19 cellular contexts compared by ENCODE assay signal in genomic region chr9:136352682-136353081, GRCh38. TPM values are rescaled to one million over a fixed set of nuclear protein-coding genes. Genes with fewer than 3 reads are reported as not detected.
DNase-seq lines count a peak whose midpoint lies in the region; ATAC-seq and TF ChIP-seq lines count a peak whose summit lies in the region.
"Had no signal": no experiment of that assay in that cellular context is flagged by ENCODE, and none has a peak within 500 bp of the region (broad histone marks: within the 10 kb centered on the region; RNA-seq: fewer than 3 reads in every experiment).

No MANE protein-coding gene starts in this region.

- TF ChIP-seq RAD21 in SK-N-SH (IDR thresholded peaks at IDR 0.05; ENCODE audit: low read length), result no peak

- H4K20me1 ChIP-seq in SK-N-SH (ENCODE audit: insufficient read depth), result no peaks in the 10 kb centered on the region

- peak overlapping the region; percentile 54; the same call in 1 of the 2 replicates for H3K9ac ChIP-seq in SK-N-SH

- H3K27ac Mint-ChIP-seq in memory B cell (no peak overlapping the region), Caco-2 (ENCODE audit: unreplicated experiment) (no peak overlapping the region)
- H3K27ac Mint-ChIP-seq: activated CD4-positive, alpha-beta memory T cell treated with anti-CD3 and anti-CD28 coated beads for 36 hours; activated T-helper 17 cell treated with anti-CD3 and anti-CD28 coated beads, Interleukin-2, amount 50 U/mL, for 72 hours; CD8-positive, alpha-beta T cell had no signal

- H3K36me3 Mint-ChIP-seq in memory B cell (no peaks in the 10 kb centered on the region), Caco-2 (ENCODE audit: insufficient read depth, unreplicated experiment) (peaks cover 47% of the 10 kb centered on the region)
- H3K36me3 Mint-ChIP-seq: activated CD4-positive, alpha-beta memory T cell treated with anti-CD3 and anti-CD28 coated beads for 36 hours; CD8-positive, alpha-beta T cell had no signal

- intact Hi-C loops in Caco-2 (cut with micrococcal nuclease; ENCODE audit: unreplicated experiment), result no loop called here
- intact Hi-C loops in body of pancreas (cut with DNase I), result no loop called here

- TF ChIP-seq POLR2A in body of pancreas (IDR thresholded peaks at IDR 0.05), result no peak

- H2AFZ ChIP-seq in SK-N-SH (ENCODE audit: low read depth), result no peak overlapping the region

- H3K27me3 ChIP-seq in SK-N-SH (ENCODE audit: insufficient read depth), result no peaks in the 10 kb centered on the region
- no peaks in the 10 kb centered on the region for H3K27me3 ChIP-seq in Caco-2 (replicated peaks; ENCODE audit: control insufficient read depth, insufficient read depth, low read length)
- no peaks in the 10 kb centered on the region for H3K27me3 ChIP-seq in body of pancreas

- H3K4me1 ChIP-seq in HEK293 (ENCODE audit: control insufficient read depth, insufficient read depth, low read length) (no peaks in the 10 kb centered on the region), SK-N-SH (ENCODE audit: control insufficient read depth in 1 of 2, insufficient read depth in 2 of 2, low read depth in 1 of 2, low read length in 1 of 2) (peaks cover 0 to 55% of the 10 kb centered on the region in 2 experiments; a peak in 1 of 4 replicates), Caco-2 (peaks cover 12% of the 10 kb centered on the region), body of pancreas (peaks cover 5% of the 10 kb centered on the region)
- H3K4me1 ChIP-seq: psoas muscle had no signal

- no peaks in the 10 kb centered on the region for H3F3A ChIP-seq in SK-N-SH (replicated peaks; ENCODE audit: insufficient read depth)

- ATAC-seq in memory B cell (ENCODE audit: low read depth), result peak; percentile 20
- ATAC-seq in body of pancreas, result no peak
- ATAC-seq in GM21737 (IDR thresholded peaks at IDR 0.05; ENCODE audit: unreplicated experiment), result no peak
- ATAC-seq: activated T-helper 17 cell treated with anti-CD3 and anti-CD28 coated beads, Interleukin-2, amount 50 U/mL, for 72 hours; CD8-positive, alpha-beta T cell; left lobe of liver; psoas muscle had no signal

- H3K9me3 Mint-ChIP-seq in memory B cell (no peaks in the 10 kb centered on the region), Caco-2 (ENCODE audit: unreplicated experiment) (no peaks in the 10 kb centered on the region)
- H3K9me3 Mint-ChIP-seq: activated CD4-positive, alpha-beta memory T cell treated with anti-CD3 and anti-CD28 coated beads for 36 hours; activated T-helper 17 cell treated with anti-CD3 and anti-CD28 coated beads, Interleukin-2, amount 50 U/mL, for 72 hours; CD8-positive, alpha-beta T cell had no signal

- H3K27ac ChIP-seq in HEK293 (ENCODE audit: extremely low read depth, low read depth, low read length) (no peak overlapping the region), SK-N-SH (ENCODE audit: low read depth in 2 of 2, low read length in 1 of 2) (peak overlapping the region in 1 of 2 experiments; percentile 49; a peak in 2 of 4 replicates), body of pancreas (no peak overlapping the region)
- H3K27ac ChIP-seq: 22Rv1, psoas muscle had no signal

- H3K4me3 ChIP-seq in HEK293 (ENCODE audit: low read depth, low read length) (no peak overlapping the region), SK-N-SH (ENCODE audit: low read depth in 2 of 2, low read length in 1 of 2) (peak overlapping the region; percentile 29 to 49), Caco-2 (ENCODE audit: low read depth, low read length) (no peak overlapping the region), body of pancreas (no peak overlapping the region)
- H3K4me3 ChIP-seq: psoas muscle had no signal

- H3K9me3 ChIP-seq in HEK293 (ENCODE audit: control insufficient read depth, insufficient read depth, low read depth, low read length), result no peaks in the 10 kb centered on the region
- no peaks in the 10 kb centered on the region for H3K9me3 ChIP-seq in SK-N-SH
- H3K9me3 ChIP-seq in Caco-2, result no peaks in the 10 kb centered on the region
- H3K9me3 ChIP-seq in body of pancreas, result no peaks in the 10 kb centered on the region
- H3K9me3 ChIP-seq: psoas muscle had no signal

- CTCF ChIA-PET in HEK293 (lab: Yijun Ruan, JAX), result no interaction called here
- CTCF ChIA-PET in SK-N-SH (lab: Yijun Ruan, JAX), result interaction anchor here (4.1 kb wide), 1 partner anchor 11 kb away, joined by 23 read pairs; the partner anchor contains the start of gene DNLZ
- CTCF ChIA-PET in Caco-2 (lab: Charles Lee), result interaction anchor here (0.6 kb wide), 1 partner anchor 10 kb away, joined by 3 read pairs; no protein-coding TSS in a partner anchor

- H3K36me3 ChIP-seq in HEK293 (ENCODE audit: control insufficient read depth in 2 of 2, insufficient read depth in 1 of 2, low read length in 2 of 2) (peaks cover 0 to 23% of the 10 kb centered on the region in 2 experiments; a peak in 1 of 3 replicates), SK-N-SH (replicated peaks in 1 of 2; ENCODE audit: control insufficient read depth in 1 of 2, insufficient read depth in 2 of 2, low read length in 1 of 2) (peaks cover 0 to 13% of the 10 kb centered on the region in 2 experiments), Caco-2 (ENCODE audit: control insufficient read depth, insufficient read depth, low read length) (no peaks in the 10 kb centered on the region), body of pancreas (replicated peaks in 1 of 2; ENCODE audit: insufficient read depth in 1 of 2, low read depth in 2 of 2) (no peaks in the 10 kb centered on the region)

- H3K4me1 Mint-ChIP-seq in memory B cell (peaks cover 4% of the 10 kb centered on the region), Caco-2 (ENCODE audit: low read depth, unreplicated experiment) (no peaks in the 10 kb centered on the region)
- H3K4me1 Mint-ChIP-seq: activated T-helper 17 cell treated with anti-CD3 and anti-CD28 coated beads, Interleukin-2, amount 50 U/mL, for 72 hours had no signal

- BruUV-seq in Caco-2 (replicated peaks; lab: Mats Ljungman, UMichigan), result no TSS peak

- WGBS in SK-N-SH (ENCODE audit: low lambda C conversion rate), result 90% methylated on average over 4 of the region's 16 CpGs
- WGBS in body of pancreas, 2 donors, result 86 to 87% methylated on average over 13 of the region's 16 CpGs

- H3K4me3 Mint-ChIP-seq in memory B cell (no peak overlapping the region), Caco-2 (ENCODE audit: unreplicated experiment) (no peak overlapping the region)
- H3K4me3 Mint-ChIP-seq: activated T-helper 17 cell treated with anti-CD3 and anti-CD28 coated beads, Interleukin-2, amount 50 U/mL, for 72 hours; CD8-positive, alpha-beta T cell had no signal

- DNase-seq in DMS 273 (lab: John Stamatoyannopoulos, UW; ENCODE audit: unreplicated experiment), result peak; percentile 52
- DNase-seq in DMS 273 treated with DMSO at 0.1 percent for 48 hours (lab: John Stamatoyannopoulos, UW), result no peak
- no peak for DNase-seq in SK-N-SH
- DNase-seq in memory B cell (ENCODE audit: low spot score in 2 of 2), result no peak
- no peak for DNase-seq in Caco-2
- DNase-seq in body of pancreas, result no peak
- DNase-seq: activated CD4-positive, alpha-beta memory T cell treated with anti-CD3 and anti-CD28 coated beads for 36 hours; aorta; CD8-positive, alpha-beta T cell; hippocampal formation; NCI-H526 treated with DMSO at 0.1 percent for 48 hours; psoas muscle; SHP77 treated with DMSO at 0.1 percent for 48 hours had no signal

- no peak for TF ChIP-seq EP300 in SK-N-SH (IDR thresholded peaks at IDR 0.05; ENCODE audit: borderline replicate concordance in 1 of 2, low read depth in 1 of 2, low read length in 1 of 2)

- peaks cover 10% of the 10 kb centered on the region for H3K27me3 Mint-ChIP-seq in memory B cell
- no peaks in the 10 kb centered on the region for H3K27me3 Mint-ChIP-seq in Caco-2 (ENCODE audit: insufficient read depth, unreplicated experiment)
- H3K27me3 Mint-ChIP-seq: activated CD4-positive, alpha-beta memory T cell treated with anti-CD3 and anti-CD28 coated beads for 36 hours; activated T-helper 17 cell treated with anti-CD3 and anti-CD28 coated beads, Interleukin-2, amount 50 U/mL, for 72 hours had no signal

- peak overlapping the region; percentile 75 for H3K4me2 ChIP-seq in SK-N-SH

- no peaks in the 10 kb centered on the region for H3K9me2 ChIP-seq in SK-N-SH

- POLR2A ChIA-PET in HEK293 (lab: Yijun Ruan, JAX), result interaction anchor here (1.6 kb wide), 1 partner anchor 11 kb away, joined by 7 read pairs; the partner anchor contains the start of gene DNLZ
- POLR2A ChIA-PET in SK-N-SH (lab: Yijun Ruan, JAX), result no interaction called here
- POLR2A ChIA-PET in Caco-2 (lab: Charles Lee), result no interaction called here

- no peak for TF ChIP-seq CTCF in HEK293 (tag by site-specific recombination; IDR thresholded peaks at IDR 0.05)
- no peak for TF ChIP-seq CTCF in SK-N-SH (IDR thresholded peaks at IDR 0.05)
- TF ChIP-seq CTCF in Caco-2 (IDR thresholded peaks at IDR 0.05; ENCODE audit: insufficient read depth in 1 of 2, low read depth in 1 of 2, low read length in 1 of 2, severe bottlenecking in 1 of 2, unreplicated experiment in 1 of 2), result no peak
- TF ChIP-seq CTCF in body of pancreas (IDR thresholded peaks at IDR 0.05), result no peak

- H3K79me2 ChIP-seq in SK-N-SH (ENCODE audit: insufficient read depth), result no peaks in the 10 kb centered on the region

TF ChIP-seq in SK-N-SH, 30 proteins besides CTCF, POLR2A, EP300 and RAD21 (continues in another document):
- TF ChIP-seq RCOR1 (IDR thresholded peaks at IDR 0.05; ENCODE audit: low read length) (no peak), NRF1 (IDR thresholded peaks at IDR 0.05; ENCODE audit: low read depth, low read length) (no peak), ELF1 (IDR thresholded peaks at IDR 0.05) (no peak)

RNA-seq across cellular contexts. Expression of gene DNLZ, which starts 10.9 kb away (rescaled TPM):
- polyA plus RNA-seq in SK-N-SH (2012; rRNA removed), result 24.5 and 40.6 TPM in 2 replicates
- polyA plus RNA-seq in SK-N-SH (2012; cell fraction: cytosol; rRNA removed), result 21.5 and 26.9 TPM in 2 replicates
- polyA plus RNA-seq in SK-N-SH (2012; cell fraction: nucleus; rRNA removed), result 20.8 and 42.6 TPM in 2 replicates
- total RNA-seq in Caco-2 (2022) (27.1 and 29.1 TPM in 2 replicates), body of pancreas (10 to 100 TPM; 24.1 to 31.3 TPM)

RNA-seq across cellular contexts. Expression of gene CARD9, which starts 20.8 kb away (rescaled TPM):
- 1.1 and 1.7 TPM in 2 replicates for polyA plus RNA-seq in SK-N-SH (2012; rRNA removed)
- polyA plus RNA-seq in SK-N-SH (2012; cell fraction: cytosol; rRNA removed), result 0.40 and 1.1 TPM in 2 replicates
- 6.4 and 12.1 TPM in 2 replicates for polyA plus RNA-seq in SK-N-SH (2012; cell fraction: nucleus; rRNA removed)
- total RNA-seq in Caco-2 (2022) (1.7 and 2.6 TPM in 2 replicates), body of pancreas (1 to 10 TPM in 1 of 2 donors, under 1 TPM in 1; 0.78 to 1.3 TPM)

RNA-seq across cellular contexts. Expression of gene GPSM1, which starts 25.3 kb away (rescaled TPM):
- 22.8 and 26.7 TPM in 2 replicates for polyA plus RNA-seq in SK-N-SH (2012; rRNA removed)
- polyA plus RNA-seq in SK-N-SH (2012; cell fraction: cytosol; rRNA removed), result 8.0 and 15.6 TPM in 2 replicates
- 105 and 135 TPM in 2 replicates for polyA plus RNA-seq in SK-N-SH (2012; cell fraction: nucleus; rRNA removed)
- total RNA-seq in Caco-2 (2022) (25.7 and 26.5 TPM in 2 replicates), body of pancreas (10 to 100 TPM; 15.8 to 23.1 TPM)

RNA-seq across cellular contexts. Expression of gene SNAPC4, which starts 47.3 kb away (rescaled TPM):
- 7.7 and 9.2 TPM in 2 replicates for polyA plus RNA-seq in SK-N-SH (2012; rRNA removed)
- polyA plus RNA-seq in SK-N-SH (2012; cell fraction: cytosol; rRNA removed), result 3.5 and 4.8 TPM in 2 replicates
- polyA plus RNA-seq in SK-N-SH (2012; cell fraction: nucleus; rRNA removed), result 46.5 and 53.2 TPM in 2 replicates
- total RNA-seq in Caco-2 (2022), result 15.3 and 17.2 TPM in 2 replicates
- total RNA-seq in body of pancreas, result 10 to 100 TPM in 1 of 2 donors, 1 to 10 TPM in 1; 8.8 to 19.1 TPM

RNA-seq across cellular contexts. Expression of gene CCDC187, which starts 48.8 kb away (rescaled TPM):
- not detected in 2 replicates for polyA plus RNA-seq in SK-N-SH (2012; rRNA removed)
- polyA plus RNA-seq in SK-N-SH (2012; cell fraction: cytosol; rRNA removed), result not detected in 2 replicates
- 0.02 TPM in 1 of 2 replicates, not detected in the other for polyA plus RNA-seq in SK-N-SH (2012; cell fraction: nucleus; rRNA removed)
- total RNA-seq in Caco-2 (2022) (0.09 and 0.11 TPM in 2 replicates), body of pancreas (1 to 10 TPM; 1.3 to 2.3 TPM)
- total RNA-seq: activated CD4-positive, alpha-beta memory T cell treated with anti-CD3 and anti-CD28 coated beads for 36 hours; aorta; psoas muscle had no signal
- polyA plus RNA-seq: aorta, esophagus, psoas muscle had no signal

Comparison
In these comparisons a context has a peak if more than half of its experiments do, and no peak if none do; other contexts are left out.
1. H3K4me3 ChIP-seq: peak in SK-N-SH (2 of 2); none in HEK293 (single experiment), Caco-2 (single experiment) and body of pancreas (0 of 2).